ENCODE assay signal across 25 cellular contexts in genomic region chr9:16555802-16556201, GRCh38.
"Had no signal": no experiment of that assay in that cellular context is flagged by ENCODE, and none has a peak within 500 bp of the region (broad histone marks: within the 10 kb centered on the region; RNA-seq: fewer than 3 reads in every experiment).

No MANE protein-coding gene starts in this region.

- H3K9me3 Mint-ChIP-seq: dendritic cell treated with granulocyte-macrophage colony-stimulating factor and Interleukin-4, amounts not matched to agents 40 ng/mL and 50 ng/mL, for 4 days; endodermal cell; immature natural killer cell had no signal

- H3K4me1 Mint-ChIP-seq: memory B cell had no signal

- H3K27ac Mint-ChIP-seq: dendritic cell treated with granulocyte-macrophage colony-stimulating factor and Interleukin-4, amounts not matched to agents 40 ng/mL and 50 ng/mL, for 4 days; effector memory CD8-positive, alpha-beta T cell; endodermal cell; memory B cell had no signal

- H3K9me3 ChIP-seq: colonic mucosa, esophagus muscularis mucosa, gastroesophageal sphincter, heart left ventricle, left lung, lower lobe of right lung had no signal

- H3K36me3 Mint-ChIP-seq: memory B cell had no signal

- H3K27me3 Mint-ChIP-seq: dendritic cell treated with granulocyte-macrophage colony-stimulating factor and Interleukin-4, amounts not matched to agents 40 ng/mL and 50 ng/mL, for 4 days; effector memory CD8-positive, alpha-beta T cell; memory B cell had no signal

- FAIRE-seq: endometrium, frontal cortex, kidney had no signal

- H3K4me2 ChIP-seq: hepatocyte had no signal

- H3K27ac ChIP-seq: colonic mucosa, esophagus muscularis mucosa, foreskin keratinocyte, gastroesophageal sphincter, heart left ventricle, hepatocyte, left lung, lower lobe of right lung had no signal

- H2AFZ ChIP-seq: hepatocyte had no signal

- H3K4me3 Mint-ChIP-seq: dendritic cell treated with granulocyte-macrophage colony-stimulating factor and Interleukin-4, amounts not matched to agents 40 ng/mL and 50 ng/mL, for 4 days; effector memory CD8-positive, alpha-beta T cell; endodermal cell; immature natural killer cell; memory B cell had no signal

- ATAC-seq: effector memory CD8-positive, alpha-beta T cell; foreskin keratinocyte; gastroesophageal sphincter; heart left ventricle; left lung; left ventricle myocardium superior; lower lobe of right lung had no signal

- H3K36me3 ChIP-seq: colonic mucosa, left lung, lower lobe of right lung had no signal

- H3K4me1 ChIP-seq: colonic mucosa, foreskin keratinocyte, heart left ventricle, lower lobe of right lung had no signal

- H3K27me3 ChIP-seq: colonic mucosa, esophagus muscularis mucosa, foreskin keratinocyte, gastroesophageal sphincter, heart left ventricle, hepatocyte, left lung had no signal

- H3K4me3 ChIP-seq: colonic mucosa, esophagus muscularis mucosa, gastroesophageal sphincter, heart left ventricle, hepatocyte, left lung, lower lobe of right lung had no signal

- H3K79me2 ChIP-seq: hepatocyte had no signal

- DNase-seq: cerebellar nuclear complex; colonic mucosa; cortex of kidney; effector CD8-positive, alpha-beta T cell; effector memory CD8-positive, alpha-beta T cell; endodermal cell; foreskin keratinocyte; heart left ventricle; hypothalamus; immature natural killer cell; islet precursor cell; kidney; kidney glomerular epithelial cell; left lung; left ventricle myocardium superior; lower lobe of right lung; mesendoderm; midbrain had no signal
